1 cellular context compared by ENCODE assay signal in the genomic region with DNA sequence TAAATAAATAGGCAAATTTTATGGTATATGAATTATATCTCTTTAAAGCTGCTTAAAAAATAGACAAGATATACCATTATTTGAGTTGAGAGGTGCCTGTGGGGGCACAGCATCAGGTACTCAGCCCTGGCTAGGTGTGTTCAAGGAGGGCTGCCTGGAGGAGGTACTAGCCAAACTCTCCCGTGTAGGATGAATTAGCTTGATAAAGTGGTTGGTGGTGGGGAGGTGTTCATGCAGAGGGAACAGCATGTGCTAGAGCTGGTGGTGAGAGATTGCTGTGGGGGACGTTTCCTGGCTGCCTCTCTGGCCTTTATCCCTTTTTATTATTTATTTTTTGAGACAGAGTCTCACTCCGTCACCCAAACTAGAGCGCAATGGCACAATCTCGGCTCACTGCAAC.
TF ChIP-seq lines count a peak whose summit lies in the region.

No MANE protein-coding gene starts in this region.

TF ChIP-seq in K562, 482 proteins besides CTCF, POLR2A, EP300 and RAD21 (continued from another document):
- TF ChIP-seq ZFP36 (IDR thresholded peaks at IDR 0.05; ENCODE audit: low read depth, low read length, partially characterized antibody), result peak; percentile 97
- peak; percentile 62 for TF ChIP-seq BCOR (IDR thresholded peaks at IDR 0.05)
- TF ChIP-seq, protein P1, sequence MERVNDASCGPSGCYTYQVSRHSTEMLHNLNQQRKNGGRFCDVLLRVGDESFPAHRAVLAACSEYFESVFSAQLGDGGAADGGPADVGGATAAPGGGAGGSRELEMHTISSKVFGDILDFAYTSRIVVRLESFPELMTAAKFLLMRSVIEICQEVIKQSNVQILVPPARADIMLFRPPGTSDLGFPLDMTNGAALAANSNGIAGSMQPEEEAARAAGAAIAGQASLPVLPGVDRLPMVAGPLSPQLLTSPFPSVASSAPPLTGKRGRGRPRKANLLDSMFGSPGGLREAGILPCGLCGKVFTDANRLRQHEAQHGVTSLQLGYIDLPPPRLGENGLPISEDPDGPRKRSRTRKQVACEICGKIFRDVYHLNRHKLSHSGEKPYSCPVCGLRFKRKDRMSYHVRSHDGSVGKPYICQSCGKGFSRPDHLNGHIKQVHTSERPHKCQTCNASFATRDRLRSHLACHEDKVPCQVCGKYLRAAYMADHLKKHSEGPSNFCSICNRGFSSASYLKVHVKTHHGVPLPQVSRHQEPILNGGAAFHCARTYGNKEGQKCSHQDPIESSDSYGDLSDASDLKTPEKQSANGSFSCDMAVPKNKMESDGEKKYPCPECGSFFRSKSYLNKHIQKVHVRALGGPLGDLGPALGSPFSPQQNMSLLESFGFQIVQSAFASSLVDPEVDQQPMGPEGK (CRISPR knock-in tag; IDR thresholded peaks at IDR 0.05; ENCODE audit: borderline replicate concordance), result no peak
- TF ChIP-seq NRF1 (conservative IDR thresholded peaks at IDR 0.05 in 1 of 2, IDR thresholded peaks at IDR 0.05 in 1 of 2), result no peak
- TF ChIP-seq CSDE1 (IDR thresholded peaks at IDR 0.05), result no peak
- TF ChIP-seq DPF2 (IDR thresholded peaks at IDR 0.05), result peak; percentile 13; the same call in 1 of the 2 replicates
